Comparison of ENCODE assay signal across 1 cellular context in genomic region chr1:1479547-1480483, GRCh38.
TF ChIP-seq lines count a peak whose summit lies in the region.

No MANE protein-coding gene starts in this region.

TF ChIP-seq in K562, 482 proteins besides CTCF, POLR2A, EP300 and RAD21:
- TF ChIP-seq EGR1 (conservative IDR thresholded peaks at IDR 0.05): peak; percentile 49
- peak; percentile 90 for TF ChIP-seq CCAR2 (IDR thresholded peaks at IDR 0.05; ENCODE audit: low read depth, low read length)
- 0 out of 2 replicates have a peak, but pooled peaks have one; percentile 41 for TF ChIP-seq POLR2G (IDR thresholded peaks at IDR 0.05; ENCODE audit: low read depth, low read length)
- TF ChIP-seq HNRNPL (IDR thresholded peaks at IDR 0.05; ENCODE audit: low read depth, low read length): peak; percentile 48; the same call in 1 of the 2 replicates
- TF ChIP-seq HBP1 (CRISPR knock-in tag; IDR thresholded peaks at IDR 0.05): no peak
- TF ChIP-seq BCLAF1 (IDR thresholded peaks at IDR 0.05; ENCODE audit: borderline replicate concordance in 1 of 2, control insufficient read depth in 1 of 2, low read depth in 2 of 2, low read length in 1 of 2): peak in 1 of 2 experiments; percentile 12; a peak in 1 of 4 replicates
- no peak for TF ChIP-seq ETV6 (IDR thresholded peaks at IDR 0.05; ENCODE audit: borderline replicate concordance in 1 of 2, low read depth in 2 of 2, low read length in 1 of 2)
- no peak for TF ChIP-seq ETV6 (CRISPR knock-in tag; IDR thresholded peaks at IDR 0.05; ENCODE audit: borderline replicate concordance)
- TF ChIP-seq MECOM (CRISPR knock-in tag; IDR thresholded peaks at IDR 0.05): no peak
- 0 out of 2 replicates have a peak, but pooled peaks have one; percentile 9 for TF ChIP-seq NFIC (IDR thresholded peaks at IDR 0.05)
- TF ChIP-seq ZNF695 (CRISPR knock-in tag; IDR thresholded peaks at IDR 0.05): no peak
- TF ChIP-seq PCBP1 (IDR thresholded peaks at IDR 0.05; ENCODE audit: low read depth, low read length, poor library complexity, severe bottlenecking): peak; percentile 46
- peak; percentile 61 for TF ChIP-seq RBM22 (IDR thresholded peaks at IDR 0.05; ENCODE audit: low read depth, low read length, poor library complexity, severe bottlenecking)
- TF ChIP-seq ZNF740 (CRISPR knock-in tag; IDR thresholded peaks at IDR 0.05): 0 out of 2 replicates have a peak, but pooled peaks have one; percentile 32
- TF ChIP-seq ZNF740 (tag; IDR thresholded peaks at IDR 0.05): no peak
- peak; percentile 62 for TF ChIP-seq SUPT5H (IDR thresholded peaks at IDR 0.05)
- TF ChIP-seq RBFOX2 (IDR thresholded peaks at IDR 0.05; ENCODE audit: low read depth, low read length): peak; percentile 49
